ENCODE assay signal across 8 cellular contexts in genomic region chr12:39883411-39883810, GRCh38.
"Had no signal": no experiment of that assay in that cellular context is flagged by ENCODE, and none has a peak within 500 bp of the region (broad histone marks: within the 10 kb centered on the region; RNA-seq: fewer than 3 reads in every experiment).

No MANE protein-coding gene starts in this region.

- ATAC-seq: HCT116, HepG2 had no signal

- H3K27ac ChIP-seq: GM23248, HL-60 had no signal

- DNase-seq: GM23248, GOT3, H7, HFFc6 had no signal

- H3K9ac ChIP-seq: GM23248 had no signal

- H3K36me3 ChIP-seq: HAP-1 had no signal

- FAIRE-seq: HepG2 had no signal

- H3K4me3 ChIP-seq: GM23248, HAP-1 had no signal

- H2AFZ ChIP-seq: GM23248 had no signal
